ENCODE assay signal across 8 cellular contexts in the genomic region with DNA sequence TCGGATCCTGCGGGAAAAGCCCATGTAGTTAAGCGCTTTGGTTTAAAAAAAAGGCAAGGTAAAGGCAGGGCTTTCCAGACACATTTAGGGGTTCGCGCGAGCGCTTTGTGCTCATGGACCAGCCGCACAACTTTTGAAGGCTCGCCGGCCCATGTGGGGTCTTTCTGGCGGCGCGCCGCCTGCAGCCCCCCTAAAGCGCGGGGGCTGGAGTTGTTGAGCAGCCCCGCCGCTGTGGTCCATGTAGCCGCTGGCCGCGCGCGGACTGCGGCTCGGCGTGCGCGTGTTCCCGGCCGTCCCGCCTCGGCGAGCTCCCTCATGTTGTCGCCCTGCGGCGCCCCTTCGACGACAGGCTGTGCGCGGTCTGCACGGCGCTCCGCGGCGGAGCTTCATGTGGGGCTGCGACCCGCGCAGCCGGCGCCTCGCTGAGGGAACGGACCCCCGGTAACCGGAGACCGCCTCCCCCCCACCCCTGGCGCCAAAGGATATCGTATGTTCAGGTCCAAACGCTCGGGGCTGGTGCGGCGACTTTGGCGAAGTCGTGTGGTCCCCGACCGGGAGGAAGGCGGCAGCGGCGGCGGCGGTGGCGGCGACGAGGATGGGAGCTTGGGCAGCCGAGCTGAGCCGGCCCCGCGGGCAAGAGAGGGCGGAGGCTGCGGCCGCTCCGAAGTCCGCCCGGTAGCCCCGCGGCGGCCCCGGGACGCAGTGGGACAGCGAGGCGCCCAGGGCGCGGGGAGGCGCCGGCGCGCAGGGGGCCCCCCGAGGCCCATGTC. TPM values are rescaled to one million over a fixed set of nuclear protein-coding genes. Genes with fewer than 3 reads are reported as not detected.
DNase-seq lines count a peak whose midpoint lies in the region; ATAC-seq and TF ChIP-seq lines count a peak whose summit lies in the region.

No MANE protein-coding gene starts in this region.

- peaks cover 50% of the 10 kb centered on the region for H3K4me1 Mint-ChIP-seq in WTC11

- H3K36me3 Mint-ChIP-seq in WTC11, result no peaks in the 10 kb centered on the region; the same call in 1 of the 2 replicates

- POLR2A ChIA-PET in WTC11 (lab: Charles Lee), result interaction anchor here (0.6 to 1.8 kb wide), 2 partner anchors 82 to 418 kb away, joined by 4 to 8 read pairs; no protein-coding TSS in a partner anchor

- peak; percentile 41 to 67 (median 65) for DNase-seq in NCI-H1417 (lab: John Stamatoyannopoulos, UW)
- DNase-seq in NCI-H1417 treated with DMSO at 0.1 percent for 48 hours (lab: John Stamatoyannopoulos, UW), result no peak
- DNase-seq in WTC11 (ENCODE audit: low spot score), result peak; percentile 34
- no peak for DNase-seq in fibroblast of the aortic adventitia (ENCODE audit: low read depth)
- no peak for DNase-seq in HCEC 1CT

- H3K27me3 Mint-ChIP-seq in WTC11 (ENCODE audit: low read depth), result peaks cover 29% of the 10 kb centered on the region

- H3K4me3 ChIP-seq in fibroblast of the aortic adventitia (ENCODE audit: low read depth, low read length), result peak overlapping the region; percentile 91
- H3K4me3 ChIP-seq in rectal smooth muscle tissue (ENCODE audit: low read length), result peak overlapping the region; percentile 81

- TF ChIP-seq CTCF in WTC11 (IDR thresholded peaks at IDR 0.05) (no peak), fibroblast of the aortic adventitia (IDR thresholded peaks at IDR 0.05; ENCODE audit: insufficient read depth, low read length) (no peak)

- H3K4me3 Mint-ChIP-seq in WTC11, result peak overlapping the region; percentile 90

- CTCF ChIA-PET in WTC11 (lab: Charles Lee), result interaction anchor here (0.7 to 8.2 kb wide), 15 partner anchors 12 to 197 kb away, joined by 3 to 87 read pairs (median 4); no protein-coding TSS in a partner anchor

- no peak overlapping the region for H3K9ac ChIP-seq in rectal smooth muscle tissue (ENCODE audit: low read length)

- H3K9me3 Mint-ChIP-seq in WTC11, result no peaks in the 10 kb centered on the region

- no peaks in the 10 kb centered on the region for H3K27me3 ChIP-seq in rectal smooth muscle tissue (ENCODE audit: control insufficient read depth, insufficient read depth, low read length)

- peak overlapping the region; percentile 65 for H3K27ac Mint-ChIP-seq in WTC11

- peak overlapping the region; percentile 67 for H3K27ac ChIP-seq in rectal smooth muscle tissue (ENCODE audit: low read depth, low read length)

- H3K4me1 ChIP-seq in rectal smooth muscle tissue (ENCODE audit: control insufficient read depth, insufficient read depth, low read length), result peaks cover 7% of the 10 kb centered on the region

- no peaks in the 10 kb centered on the region for H3K36me3 ChIP-seq in rectal smooth muscle tissue (ENCODE audit: control insufficient read depth, insufficient read depth, low read length)

- ATAC-seq in WTC11 (no peak), HG03565 (IDR thresholded peaks at IDR 0.05; ENCODE audit: unreplicated experiment) (no peak), HG02938 (IDR thresholded peaks at IDR 0.05; ENCODE audit: unreplicated experiment) (no peak)

TF ChIP-seq in WTC11, 78 proteins besides CTCF, POLR2A, EP300 and RAD21 (continues in another document):
- 0 out of 2 replicates have a peak, but pooled peaks have one; percentile 37 for TF ChIP-seq ZNF317 (CRISPR knock-in tag; IDR thresholded peaks at IDR 0.05; ENCODE audit: borderline replicate concordance, low read depth)
- TF ChIP-seq, protein P1, sequence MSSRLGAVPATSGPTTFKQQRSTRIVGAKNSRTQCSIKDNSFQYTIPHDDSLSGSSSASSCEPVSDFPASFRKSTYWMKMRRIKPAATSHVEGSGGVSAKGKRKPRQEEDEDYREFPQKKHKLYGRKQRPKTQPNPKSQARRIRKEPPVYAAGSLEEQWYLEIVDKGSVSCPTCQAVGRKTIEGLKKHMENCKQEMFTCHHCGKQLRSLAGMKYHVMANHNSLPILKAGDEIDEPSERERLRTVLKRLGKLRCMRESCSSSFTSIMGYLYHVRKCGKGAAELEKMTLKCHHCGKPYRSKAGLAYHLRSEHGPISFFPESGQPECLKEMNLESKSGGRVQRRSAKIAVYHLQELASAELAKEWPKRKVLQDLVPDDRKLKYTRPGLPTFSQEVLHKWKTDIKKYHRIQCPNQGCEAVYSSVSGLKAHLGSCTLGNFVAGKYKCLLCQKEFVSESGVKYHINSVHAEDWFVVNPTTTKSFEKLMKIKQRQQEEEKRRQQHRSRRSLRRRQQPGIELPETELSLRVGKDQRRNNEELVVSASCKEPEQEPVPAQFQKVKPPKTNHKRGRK (CRISPR knock-in tag; IDR thresholded peaks at IDR 0.05; ENCODE audit: borderline replicate concordance), result 0 out of 2 replicates have a peak, but pooled peaks have one; percentile 39
- TF ChIP-seq FOXP1 (CRISPR knock-in tag; IDR thresholded peaks at IDR 0.05; ENCODE audit: borderline replicate concordance), result 0 out of 2 replicates have a peak, but pooled peaks have one; percentile 45
- TF ChIP-seq NFE2L1 (CRISPR knock-in tag; IDR thresholded peaks at IDR 0.05), result 0 out of 2 replicates have a peak, but pooled peaks have one; percentile 54
- TF ChIP-seq, protein P2, sequence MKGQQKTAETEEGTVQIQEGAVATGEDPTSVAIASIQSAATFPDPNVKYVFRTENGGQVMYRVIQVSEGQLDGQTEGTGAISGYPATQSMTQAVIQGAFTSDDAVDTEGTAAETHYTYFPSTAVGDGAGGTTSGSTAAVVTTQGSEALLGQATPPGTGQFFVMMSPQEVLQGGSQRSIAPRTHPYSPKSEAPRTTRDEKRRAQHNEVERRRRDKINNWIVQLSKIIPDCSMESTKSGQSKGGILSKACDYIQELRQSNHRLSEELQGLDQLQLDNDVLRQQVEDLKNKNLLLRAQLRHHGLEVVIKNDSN (CRISPR knock-in tag; IDR thresholded peaks at IDR 0.05), result no peak
- TF ChIP-seq ZNF219 (CRISPR knock-in tag; IDR thresholded peaks at IDR 0.05; ENCODE audit: borderline replicate concordance), result no peak
- no peak for TF ChIP-seq NR3C1 (CRISPR knock-in tag; conservative IDR thresholded peaks at IDR 0.05; ENCODE audit: low read depth)
- TF ChIP-seq TEAD1 (CRISPR knock-in tag; IDR thresholded peaks at IDR 0.05), result no peak
- TF ChIP-seq JUN (CRISPR knock-in tag; IDR thresholded peaks at IDR 0.05), result no peak; the same call in 1 of the 2 replicates
- TF ChIP-seq, protein P3, sequence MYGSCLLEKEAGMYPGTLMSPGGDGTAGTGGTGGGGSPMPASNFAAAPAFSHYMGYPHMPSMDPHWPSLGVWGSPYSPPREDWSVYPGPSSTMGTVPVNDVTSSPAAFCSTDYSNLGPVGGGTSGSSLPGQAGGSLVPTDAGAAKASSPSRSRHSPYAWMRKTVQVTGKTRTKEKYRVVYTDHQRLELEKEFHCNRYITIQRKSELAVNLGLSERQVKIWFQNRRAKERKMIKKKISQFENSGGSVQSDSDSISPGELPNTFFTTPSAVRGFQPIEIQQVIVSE (CRISPR knock-in tag; IDR thresholded peaks at IDR 0.05; ENCODE audit: borderline replicate concordance), result no peak
- TF ChIP-seq FOXK1 (CRISPR knock-in tag; IDR thresholded peaks at IDR 0.05), result peak; percentile 19; the same call in 1 of the 2 replicates
- no peak for TF ChIP-seq TCF7 (CRISPR knock-in tag; IDR thresholded peaks at IDR 0.05; ENCODE audit: low read depth)
- TF ChIP-seq TP53 (CRISPR knock-in tag; IDR thresholded peaks at IDR 0.05), result peak; percentile 29; the same call in 1 of the 2 replicates
- TF ChIP-seq SOX15 (CRISPR knock-in tag; IDR thresholded peaks at IDR 0.05), result no peak
- TF ChIP-seq SP1 (CRISPR knock-in tag; conservative IDR thresholded peaks at IDR 0.05), result 0 out of 2 replicates have a peak, but pooled peaks have one; percentile 21
- TF ChIP-seq, protein P4, sequence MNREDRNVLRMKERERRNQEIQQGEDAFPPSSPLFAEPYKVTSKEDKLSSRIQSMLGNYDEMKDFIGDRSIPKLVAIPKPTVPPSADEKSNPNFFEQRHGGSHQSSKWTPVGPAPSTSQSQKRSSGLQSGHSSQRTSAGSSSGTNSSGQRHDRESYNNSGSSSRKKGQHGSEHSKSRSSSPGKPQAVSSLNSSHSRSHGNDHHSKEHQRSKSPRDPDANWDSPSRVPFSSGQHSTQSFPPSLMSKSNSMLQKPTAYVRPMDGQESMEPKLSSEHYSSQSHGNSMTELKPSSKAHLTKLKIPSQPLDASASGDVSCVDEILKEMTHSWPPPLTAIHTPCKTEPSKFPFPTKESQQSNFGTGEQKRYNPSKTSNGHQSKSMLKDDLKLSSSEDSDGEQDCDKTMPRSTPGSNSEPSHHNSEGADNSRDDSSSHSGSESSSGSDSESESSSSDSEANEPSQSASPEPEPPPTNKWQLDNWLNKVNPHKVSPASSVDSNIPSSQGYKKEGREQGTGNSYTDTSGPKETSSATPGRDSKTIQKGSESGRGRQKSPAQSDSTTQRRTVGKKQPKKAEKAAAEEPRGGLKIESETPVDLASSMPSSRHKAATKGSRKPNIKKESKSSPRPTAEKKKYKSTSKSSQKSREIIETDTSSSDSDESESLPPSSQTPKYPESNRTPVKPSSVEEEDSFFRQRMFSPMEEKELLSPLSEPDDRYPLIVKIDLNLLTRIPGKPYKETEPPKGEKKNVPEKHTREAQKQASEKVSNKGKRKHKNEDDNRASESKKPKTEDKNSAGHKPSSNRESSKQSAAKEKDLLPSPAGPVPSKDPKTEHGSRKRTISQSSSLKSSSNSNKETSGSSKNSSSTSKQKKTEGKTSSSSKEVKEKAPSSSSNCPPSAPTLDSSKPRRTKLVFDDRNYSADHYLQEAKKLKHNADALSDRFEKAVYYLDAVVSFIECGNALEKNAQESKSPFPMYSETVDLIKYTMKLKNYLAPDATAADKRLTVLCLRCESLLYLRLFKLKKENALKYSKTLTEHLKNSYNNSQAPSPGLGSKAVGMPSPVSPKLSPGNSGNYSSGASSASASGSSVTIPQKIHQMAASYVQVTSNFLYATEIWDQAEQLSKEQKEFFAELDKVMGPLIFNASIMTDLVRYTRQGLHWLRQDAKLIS (CRISPR knock-in tag; IDR thresholded peaks at IDR 0.05; ENCODE audit: borderline replicate concordance), result no peak
- TF ChIP-seq ELF4 (CRISPR knock-in tag; IDR thresholded peaks at IDR 0.05; ENCODE audit: low read depth), result peak; percentile 56; the same call in 1 of the 2 replicates
- peak; percentile 76; the same call in 1 of the 2 replicates for TF ChIP-seq MYBL2 (CRISPR knock-in tag; IDR thresholded peaks at IDR 0.05)
- TF ChIP-seq, protein P5, sequence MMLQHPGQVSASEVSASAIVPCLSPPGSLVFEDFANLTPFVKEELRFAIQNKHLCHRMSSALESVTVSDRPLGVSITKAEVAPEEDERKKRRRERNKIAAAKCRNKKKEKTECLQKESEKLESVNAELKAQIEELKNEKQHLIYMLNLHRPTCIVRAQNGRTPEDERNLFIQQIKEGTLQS (CRISPR knock-in tag; conservative IDR thresholded peaks at IDR 0.05), result no peak
- no peak for TF ChIP-seq NFYB (CRISPR knock-in tag; conservative IDR thresholded peaks at IDR 0.05; ENCODE audit: low read depth)

RNA-seq across cellular contexts. Expression of a gene that starts 0.9 kb away (rescaled TPM):
- total RNA-seq in WTC11 (2021) (9.2 to 13.9 TPM (median 10.4 TPM) in 3 replicates), fibroblast of the aortic adventitia (ENCODE audit: low replicate concordance) (17.4 and 27.2 TPM in 2 replicates)

Comparison
In these comparisons a context has a peak if more than half of its experiments do, and no peak if none do; other contexts are left out.
1. DNase-seq: peak in NCI-H1417 (3 of 3) and WTC11 (single experiment); none in NCI-H1417 treated with DMSO at 0.1 percent for 48 hours (single experiment), fibroblast of the aortic adventitia (single experiment) and HCEC 1CT (single experiment).